In genomic region chr15:48309740-48310139, GRCh38 we compare ENCODE assay signal across 25 cellular contexts.
"Had no signal": no experiment of that assay in that cellular context is flagged by ENCODE, and none has a peak within 500 bp of the region (broad histone marks: within the 10 kb centered on the region; RNA-seq: fewer than 3 reads in every experiment).

No MANE protein-coding gene starts in this region.

- H3K27ac ChIP-seq: RWPE1, SJSA1, SK-N-MC had no signal

- ATAC-seq: HepG2, Panc1, PC-3, Right ventricle myocardium inferior had no signal

- H3K4me1 ChIP-seq: SJSA1 had no signal

- FAIRE-seq: HepG2 had no signal

- H3K27me3 ChIP-seq: SJSA1 had no signal

- H3K36me3 ChIP-seq: SJSA1 had no signal

- H3K4me3 ChIP-seq: SJSA1, SK-N-MC had no signal

- DNase-seq: IMR-90; Karpas-422; KG1; MM.1S; NCI-H1092 treated with DMSO at 0.1 percent for 48 hours; NCI-H1436; NCI-H187; NCI-H2029; NCI-H2081 treated with DMSO at 0.1 percent for 48 hours; NCI-H2171; NCI-H226; NCI-H446; NCI-H510A; NCI-H524 treated with DMSO at 0.1 percent for 48 hours; NCI-H69; NCI-H774; NK-92 treated with Interleukin-12 subunit alpha and Interleukin-12 subunit beta, amount 100 ng/mL, for 24 hours; PC-3; SIG-M5 had no signal

- H3K9me3 ChIP-seq: SJSA1 had no signal
